8 cellular contexts compared by ENCODE assay signal in the genomic region with DNA sequence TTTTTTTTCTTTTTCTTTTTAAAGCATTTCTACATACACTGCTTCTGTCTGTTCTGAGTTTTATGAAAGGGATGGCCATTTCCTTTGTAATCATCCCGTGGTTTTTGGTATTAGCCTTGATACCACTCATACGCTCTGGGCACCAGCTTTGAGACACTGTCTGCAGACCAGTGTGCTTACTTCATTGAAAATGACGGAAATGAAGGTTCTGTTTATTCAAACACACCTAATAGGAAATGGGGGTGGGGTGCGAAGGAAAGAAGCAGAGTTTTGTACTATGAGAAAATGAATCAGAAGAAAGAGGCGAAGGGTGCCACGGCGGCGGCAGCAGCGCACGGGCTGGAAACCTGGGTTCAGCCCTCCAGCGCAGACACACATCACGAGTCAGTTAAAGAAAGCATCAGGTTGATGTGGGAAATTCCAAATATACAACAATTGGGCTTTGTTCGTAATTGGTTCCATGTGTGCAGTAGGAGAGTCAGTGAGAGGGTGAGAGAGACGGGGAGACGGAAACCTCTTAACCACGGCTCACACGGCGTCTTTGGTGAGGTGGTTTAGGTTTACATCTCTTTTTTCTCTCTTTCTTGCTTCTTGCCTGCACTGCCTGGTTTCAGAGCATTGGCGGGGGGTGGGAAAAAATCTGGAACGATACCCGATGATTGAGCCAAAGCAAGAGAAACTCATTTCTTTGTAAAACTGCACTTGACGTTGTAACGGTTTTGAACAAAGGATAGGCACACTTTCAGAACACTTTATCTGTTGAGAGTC.
DNase-seq lines count a peak whose midpoint lies in the region; ATAC-seq and TF ChIP-seq lines count a peak whose summit lies in the region.

No MANE protein-coding gene starts in this region.

- peak overlapping the region; percentile 78 for H3K27ac ChIP-seq in SJSA1
- H3K27ac ChIP-seq in left lung = peak overlapping the region; percentile 45 to 54

- intact Hi-C loops in left lung (cut with DNase I) = no loop called here

- H3K27me3 ChIP-seq in SJSA1 (replicated peaks) (no peaks in the 10 kb centered on the region), left lung (peaks cover 0 to 26% of the 10 kb centered on the region in 2 donors)

- H3K36me3 ChIP-seq in SJSA1 (no peaks in the 10 kb centered on the region), left lung (no peaks in the 10 kb centered on the region)

- no peaks in the 10 kb centered on the region for H3K9me3 ChIP-seq in SJSA1 (replicated peaks)
- no peaks in the 10 kb centered on the region for H3K9me3 ChIP-seq in left lung

- H3K4me3 ChIP-seq in SJSA1 (peak overlapping the region; percentile 27), left lung (peak overlapping the region; percentile 13)

- peaks cover 18% of the 10 kb centered on the region for H3K4me1 ChIP-seq in SJSA1 (replicated peaks)
- H3K4me1 ChIP-seq in left lung = peaks cover 0 to 17% of the 10 kb centered on the region in 2 donors

- ATAC-seq in GM19351 (IDR thresholded peaks at IDR 0.05; ENCODE audit: unreplicated experiment) = peak; percentile 70
- ATAC-seq in left lung = peak; percentile 32
- ATAC-seq in GM21825 (IDR thresholded peaks at IDR 0.05; ENCODE audit: unreplicated experiment) = no peak
- ATAC-seq in HG02852 (IDR thresholded peaks at IDR 0.05; ENCODE audit: unreplicated experiment) = no peak
- ATAC-seq in GM18909 (IDR thresholded peaks at IDR 0.05; ENCODE audit: poor library complexity, unreplicated experiment) = no peak

- TF ChIP-seq CTCF in left lung (IDR thresholded peaks at IDR 0.05) = no peak

- DNase-seq in SJSA1 (ENCODE audit: low read depth in 1 of 2, low spot score in 2 of 2) = peak; percentile 56 to 79
- peak; percentile 86 for DNase-seq in activated naive CD4-positive, alpha-beta T cell treated with anti-CD3 and anti-CD28 coated beads, Interleukin-2, amount 50 U/mL, for 16 hours
- no peak for DNase-seq in left lung
- peak; percentile 32 for DNase-seq in stimulated activated CD8-positive, alpha-beta memory T cell treated with anti-CD3 and anti-CD28 coated beads, Interleukin-15, amount 100 ng/mL, for 1 hour (ENCODE audit: low read depth)

Comparison
In these comparisons a context has a peak if more than half of its experiments do, and no peak if none do; other contexts are left out.
1. ATAC-seq: peak in GM19351 (single experiment) and left lung (single experiment); none in GM21825 (single experiment), HG02852 (single experiment) and GM18909 (single experiment).
2. DNase-seq: peak in SJSA1 (2 of 2), activated naive CD4-positive, alpha-beta T cell treated with anti-CD3 and anti-CD28 coated beads, Interleukin-2, amount 50 U/mL, for 16 hours (single experiment) and stimulated activated CD8-positive, alpha-beta memory T cell treated with anti-CD3 and anti-CD28 coated beads, Interleukin-15, amount 100 ng/mL, for 1 hour (single experiment); none in left lung (0 of 2).